Comparison of ENCODE assay signal across 18 cellular contexts in genomic region chr16:19236561-19236960, GRCh38. TPM values are rescaled to one million over a fixed set of nuclear protein-coding genes. Genes with fewer than 3 reads are reported as not detected.
"Had no signal": no experiment of that assay in that cellular context is flagged by ENCODE, and none has a peak within 500 bp of the region (broad histone marks: within the 10 kb centered on the region; RNA-seq: fewer than 3 reads in every experiment).

No MANE protein-coding gene starts in this region.

- ATAC-seq: activated CD4-positive, CD25-positive, alpha-beta regulatory T cell treated with anti-CD3 and anti-CD28 coated beads, Interleukin-2, amount 50 U/mL, for 24 hours; natural killer cell treated with Interleukin-12 subunit alpha and Interleukin-12 subunit beta and Interleukin-15 and Interleukin-18, amount 100 ng/mL, for 72 hours; right cardiac atrium had no signal

- H3K27ac ChIP-seq: brain microvascular endothelial cell, thyroid gland had no signal

- H3K9me3 ChIP-seq: thyroid gland had no signal

- H3K4me3 ChIP-seq: smooth muscle cell, thyroid gland had no signal

- H3K36me3 ChIP-seq: brain microvascular endothelial cell, thyroid gland had no signal

- DNase-seq: activated CD4-positive, alpha-beta T cell treated with anti-CD3 and anti-CD28 coated beads, Interleukin-2, amount 50 U/mL, for 4 hours; activated effector memory CD4-positive, alpha-beta T cell treated with anti-CD3 and anti-CD28 coated beads, Interleukin-2, amount 50 U/mL, for 16 hours; activated T-cell treated with anti-CD3 and anti-CD28 coated beads, Interleukin-2, amount 50 U/mL, for 1 hour; amygdala; brain microvascular endothelial cell; cerebellar nuclear complex; dermis blood vessel endothelial cell; erythroblast; hippocampal formation; kidney glomerular epithelial cell; nucleus accumbens; right cardiac atrium; thyroid gland had no signal

- H3K27me3 ChIP-seq: brain microvascular endothelial cell, thyroid gland had no signal

RNA-seq across cellular contexts. Expression of gene CLEC19A, which starts 49.0 kb away (rescaled TPM):
- total RNA-seq: dermis blood vessel endothelial cell; lung microvascular endothelial cell; natural killer cell treated with Interleukin-12 subunit alpha and Interleukin-12 subunit beta and Interleukin-15 and Interleukin-18, amount 100 ng/mL, for 72 hours; posterior vena cava; right cardiac atrium; smooth muscle cell; thyroid gland had no signal
- polyA plus RNA-seq: right cardiac atrium, smooth muscle cell had no signal
